ENCODE assay signal across 9 cellular contexts in the genomic region with DNA sequence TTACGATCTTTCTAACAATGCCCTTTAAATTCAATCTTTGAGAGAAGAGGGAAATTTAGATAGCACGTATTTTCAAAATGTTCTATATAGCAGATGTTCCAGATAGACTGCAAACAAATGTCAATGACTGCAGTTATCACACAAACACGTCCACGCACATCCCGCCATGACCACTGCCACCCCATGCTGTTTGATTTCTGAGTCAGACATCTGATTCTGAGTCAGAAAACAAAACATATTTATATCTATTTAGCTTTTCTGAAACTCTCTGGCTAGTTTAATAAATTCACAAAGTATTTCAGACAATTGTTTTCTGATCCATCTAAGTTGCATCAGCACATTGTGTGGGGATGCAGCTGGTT.
DNase-seq lines count a peak whose midpoint lies in the region; ATAC-seq, FAIRE-seq and TF ChIP-seq lines count a peak whose summit lies in the region.
"Had no signal": no experiment of that assay in that cellular context is flagged by ENCODE, and none has a peak within 500 bp of the region (broad histone marks: within the 10 kb centered on the region; RNA-seq: fewer than 3 reads in every experiment).

No MANE protein-coding gene starts in this region.

- TF ChIP-seq CTCF in GM12865 (IDR thresholded peaks at IDR 0.05; ENCODE audit: insufficient read depth, low read depth, low read length, missing control alignments) = no peak
- TF ChIP-seq CTCF in GM12878 (IDR thresholded peaks at IDR 0.05 in 2 of 3, conservative IDR thresholded peaks at IDR 0.05 in 1 of 3; ENCODE audit: control insufficient read depth in 2 of 3, extremely low read depth in 1 of 3, insufficient read depth in 1 of 3, low read depth in 3 of 3, low read length in 3 of 3) = no peak
- TF ChIP-seq CTCF in endodermal cell (conservative IDR thresholded peaks at IDR 0.05) = no peak
- TF ChIP-seq CTCF in osteoblast (IDR thresholded peaks at IDR 0.05; ENCODE audit: extremely low read depth, low read depth, low read length) = no peak

- H3K4me2 ChIP-seq in GM12878 (ENCODE audit: control insufficient read depth, insufficient read depth) (peak overlapping the region; percentile 94), osteoblast (ENCODE audit: insufficient read depth, low read length) (no peak overlapping the region)

- H3K4me3 Mint-ChIP-seq in T-helper 2 cell treated with Interferon-gamma antibody and Interleukin-4, amounts not matched to agents 5 μg/mL and 100 μg/mL, for 36 hours = peak overlapping the region; percentile 89
- no peak overlapping the region for H3K4me3 Mint-ChIP-seq in endodermal cell

- peak; percentile 82 to 89; a peak in 3 of 4 replicates for TF ChIP-seq EP300 in GM12878 (IDR thresholded peaks at IDR 0.05; ENCODE audit: borderline replicate concordance in 1 of 2, control insufficient read depth in 1 of 2, low read depth in 2 of 2, low read length in 2 of 2)

- POLR2A ChIA-PET in GM12878 (lab: Charles Lee) = interaction anchor here (0.9 to 13.3 kb wide), 5 partner anchors 29 to 104 kb away, joined by 3 to 297 read pairs (median 9); no protein-coding TSS in a partner anchor

- H3K36me3 ChIP-seq in GM12878 (ENCODE audit: control insufficient read depth in 2 of 2, insufficient read depth in 2 of 2, low read length in 1 of 2) (peaks cover 0 to 5% of the 10 kb centered on the region in 2 experiments; a peak in 1 of 4 replicates), endodermal cell (ENCODE audit: control insufficient read depth, insufficient read depth, low read length) (no peaks in the 10 kb centered on the region), osteoblast (ENCODE audit: insufficient read depth, low read length) (no peaks in the 10 kb centered on the region)
- H3K36me3 ChIP-seq: SJCRH30 had no signal

- RAD21 ChIA-PET in GM12878 (lab: Charles Lee; ENCODE audit: unreplicated experiment) = interaction anchor here (3.6 to 13.0 kb wide), 3 partner anchors 45 to 54 kb away, joined by 16 to 462 read pairs (median 22); no protein-coding TSS in a partner anchor

- peak overlapping the region; percentile 87 for H3K9ac ChIP-seq in GM12878 (ENCODE audit: control insufficient read depth, insufficient read depth, low read length)
- H3K9ac ChIP-seq in endodermal cell (ENCODE audit: extremely low read depth, low read length, poor library complexity, severe bottlenecking) = no peak overlapping the region

- BruUV-seq in GM12878 (replicated peaks; lab: Mats Ljungman, UMichigan) = no TSS peak

- no peak for FAIRE-seq in GM12878 (lab: Jason Lieb, UNC)

- H3K4me1 ChIP-seq in GM12878 (ENCODE audit: control insufficient read depth, insufficient read depth, low read length) (peaks cover 30% of the 10 kb centered on the region), endodermal cell (ENCODE audit: control insufficient read depth, insufficient read depth, low read length) (no peaks in the 10 kb centered on the region), osteoblast (ENCODE audit: insufficient read depth, low read length) (no peaks in the 10 kb centered on the region)
- H3K4me1 ChIP-seq: SJCRH30 had no signal

- H3K79me2 ChIP-seq in GM12878 (ENCODE audit: control insufficient read depth, insufficient read depth, low read length) (peaks cover 73% of the 10 kb centered on the region), osteoblast (ENCODE audit: insufficient read depth, low read length) (no peaks in the 10 kb centered on the region)

- SMC1A ChIA-PET in GM12878 (lab: Charles Lee; ENCODE audit: uncharacterized antibody, unreplicated experiment) = interaction anchor here (0.9 to 15.4 kb wide), 6 partner anchors 8 to 106 kb away, joined by 3 to 526 read pairs (median 42); partner anchors contain the start of gene BCAT1

- 0% methylated on average over 5 of the region's 5 CpGs for WGBS in GM12878 (ENCODE audit: insufficient coverage, insufficient replicate concordance, low lambda C conversion rate, missing lambda C conversion rate)
- WGBS in endodermal cell (ENCODE audit: insufficient coverage in 1 of 2, insufficient read length in 1 of 2), 2 experiments = 96 to 97% methylated on average over 5 of the region's 5 CpGs

- DNase-seq in GM12865 (ENCODE audit: low read depth) (peak; percentile 85), GM12878 (ENCODE audit: low read depth, low spot score) (no peak), NCI-H446 (lab: John Stamatoyannopoulos, UW) (no peak), endodermal cell (no peak), mucosa of gallbladder (ENCODE audit: low spot score) (no peak), osteoblast (ENCODE audit: insufficient read length, low spot score, missing footprints) (no peak)
- DNase-seq in T-helper 2 cell treated with Interferon-gamma antibody and Interleukin-4, amounts not matched to agents 5 μg/mL and 100 μg/mL, for 36 hours (ENCODE audit: low spot score) = peak; percentile 75
- DNase-seq in stimulated activated CD4-positive, alpha-beta T cell treated with anti-CD3 and anti-CD28 coated beads, Interleukin-15, amount 100 ng/mL, for 48 hours (ENCODE audit: low read depth in 2 of 2) = peak; percentile 43 to 46
- DNase-seq: SJCRH30 had no signal

- no peaks in the 10 kb centered on the region for H3K9me3 ChIP-seq in GM12878 (replicated peaks; ENCODE audit: control insufficient read depth, insufficient read depth, low read length)
- no peaks in the 10 kb centered on the region for H3K9me3 ChIP-seq in endodermal cell (ENCODE audit: control insufficient read depth, low read length)
- H3K9me3 ChIP-seq in osteoblast (ENCODE audit: low read depth, low read length) = no peaks in the 10 kb centered on the region
- H3K9me3 ChIP-seq: SJCRH30 had no signal

- peak; percentile 48; the same call in 1 of the 2 replicates for TF ChIP-seq POLR2A in GM12878 (IDR thresholded peaks at IDR 0.05; ENCODE audit: low read depth, low read length)

- intact Hi-C loops in GM12878 (cut with micrococcal nuclease; ENCODE audit: unreplicated experiment) = loop anchor here (2.0 to 5.0 kb wide), 2 partner anchors 104 to 217 kb away; no protein-coding TSS in a partner anchor

- no peaks in the 10 kb centered on the region for H3K27me3 Mint-ChIP-seq in T-helper 2 cell treated with Interferon-gamma antibody and Interleukin-4, amounts not matched to agents 5 μg/mL and 100 μg/mL, for 36 hours (ENCODE audit: low read depth)
- no peaks in the 10 kb centered on the region for H3K27me3 Mint-ChIP-seq in endodermal cell (ENCODE audit: insufficient read depth)

- H3K27ac ChIP-seq in GM12878 (ENCODE audit: control insufficient read depth, insufficient read depth) (peak overlapping the region; percentile 92), endodermal cell (ENCODE audit: low read depth, low read length) (no peak overlapping the region), osteoblast (ENCODE audit: low read depth, low read length) (no peak overlapping the region)
- H3K27ac ChIP-seq: SJCRH30 had no signal

- H4K20me1 ChIP-seq in GM12878 (ENCODE audit: control insufficient read depth, insufficient read depth) (no peaks in the 10 kb centered on the region), osteoblast (ENCODE audit: insufficient read depth, low read length) (no peaks in the 10 kb centered on the region)

- CTCF ChIA-PET in GM12878 (lab: Yijun Ruan, JAX) = interaction anchor here (1.4 to 9.8 kb wide), 4 partner anchors 8 to 63 kb away, joined by 4 to 141 read pairs (median 24); no protein-coding TSS in a partner anchor

- peak overlapping the region; percentile 89 for H3K27ac Mint-ChIP-seq in T-helper 2 cell treated with Interferon-gamma antibody and Interleukin-4, amounts not matched to agents 5 μg/mL and 100 μg/mL, for 36 hours
- H3K27ac Mint-ChIP-seq in endodermal cell = no peak overlapping the region

- H2AFZ ChIP-seq in GM12878 (ENCODE audit: control insufficient read depth, low read depth, low read length) (no peak overlapping the region), osteoblast (ENCODE audit: low read length) (no peak overlapping the region)

- no peaks in the 10 kb centered on the region for H3K9me3 Mint-ChIP-seq in T-helper 2 cell treated with Interferon-gamma antibody and Interleukin-4, amounts not matched to agents 5 μg/mL and 100 μg/mL, for 36 hours
- no peaks in the 10 kb centered on the region for H3K9me3 Mint-ChIP-seq in endodermal cell

- in situ Hi-C loops in GM12878 (cut with MboI) = loop anchor here (5.0 kb wide), 1 partner anchor 52 kb away; no protein-coding TSS in a partner anchor

- 0 out of 2 replicates have a peak, but pooled peaks have one; percentile 8 for TF ChIP-seq RAD21 in GM12878 (IDR thresholded peaks at IDR 0.05; ENCODE audit: insufficient read depth, low read depth, low read length)

- H3K4me3 ChIP-seq in GM12865 (ENCODE audit: low read depth, low read length) = peak overlapping the region; percentile 96
- peak overlapping the region; percentile 89 for H3K4me3 ChIP-seq in GM12878
- H3K4me3 ChIP-seq in endodermal cell (ENCODE audit: low read length) = no peak overlapping the region
- no peak overlapping the region for H3K4me3 ChIP-seq in osteoblast (ENCODE audit: insufficient read depth, low read length)
- H3K4me3 ChIP-seq: SJCRH30 had no signal

- H3K27me3 ChIP-seq in GM12878 (replicated peaks in 1 of 2; ENCODE audit: control insufficient read depth in 2 of 2, insufficient read depth in 2 of 2, low read length in 1 of 2) (no peaks in the 10 kb centered on the region), endodermal cell (ENCODE audit: control insufficient read depth, insufficient read depth, low read length, poor library complexity, severe bottlenecking) (no peaks in the 10 kb centered on the region), osteoblast (ENCODE audit: insufficient read depth, low read length) (no peaks in the 10 kb centered on the region)
- H3K27me3 ChIP-seq: SJCRH30 had no signal

- ATAC-seq in GM12878 = peak; percentile 14

- H3K36me3 Mint-ChIP-seq in T-helper 2 cell treated with Interferon-gamma antibody and Interleukin-4, amounts not matched to agents 5 μg/mL and 100 μg/mL, for 36 hours (ENCODE audit: low read depth) = peaks cover 7% of the 10 kb centered on the region
- H3K36me3 Mint-ChIP-seq in endodermal cell (ENCODE audit: low read depth) = no peaks in the 10 kb centered on the region

- peaks cover 58% of the 10 kb centered on the region for H3K4me1 Mint-ChIP-seq in T-helper 2 cell treated with Interferon-gamma antibody and Interleukin-4, amounts not matched to agents 5 μg/mL and 100 μg/mL, for 36 hours (ENCODE audit: low read depth)
- peaks cover 9% of the 10 kb centered on the region for H3K4me1 Mint-ChIP-seq in endodermal cell

TF ChIP-seq in GM12878, 131 proteins besides CTCF, POLR2A, EP300 and RAD21 (continues in another document):
- TF ChIP-seq SIN3A (IDR thresholded peaks at IDR 0.05; ENCODE audit: low read depth, low read length) (peak; percentile 58; the same call in 1 of the 2 replicates), CEBPB (IDR thresholded peaks at IDR 0.05; ENCODE audit: borderline replicate concordance in 1 of 2, low read depth in 2 of 2, low read length in 2 of 2) (no peak), GABPA (IDR thresholded peaks at IDR 0.05; ENCODE audit: low read depth) (peak; percentile 68), MYC (IDR thresholded peaks at IDR 0.05; ENCODE audit: insufficient read depth, insufficient read length, insufficient replicate concordance, low read length, severe bottlenecking) (no peak), ZNF622 (IDR thresholded peaks at IDR 0.05) (no peak), ZNF384 (IDR thresholded peaks at IDR 0.05; ENCODE audit: borderline replicate concordance, low read depth, low read length) (no peak)

Comparison
In these comparisons a context has a peak if more than half of its experiments do, and no peak if none do; other contexts are left out.
1. DNase-seq: peak in GM12865 (single experiment), T-helper 2 cell treated with Interferon-gamma antibody and Interleukin-4, amounts not matched to agents 5 μg/mL and 100 μg/mL, for 36 hours (single experiment) and stimulated activated CD4-positive, alpha-beta T cell treated with anti-CD3 and anti-CD28 coated beads, Interleukin-15, amount 100 ng/mL, for 48 hours (2 of 2); none in GM12878 (single experiment), NCI-H446 (0 of 2), endodermal cell (single experiment), mucosa of gallbladder (single experiment) and osteoblast (single experiment).
2. H3K4me3 ChIP-seq: peak in GM12865 (single experiment) and GM12878 (single experiment); none in endodermal cell (single experiment) and osteoblast (single experiment).